In the genomic region with DNA sequence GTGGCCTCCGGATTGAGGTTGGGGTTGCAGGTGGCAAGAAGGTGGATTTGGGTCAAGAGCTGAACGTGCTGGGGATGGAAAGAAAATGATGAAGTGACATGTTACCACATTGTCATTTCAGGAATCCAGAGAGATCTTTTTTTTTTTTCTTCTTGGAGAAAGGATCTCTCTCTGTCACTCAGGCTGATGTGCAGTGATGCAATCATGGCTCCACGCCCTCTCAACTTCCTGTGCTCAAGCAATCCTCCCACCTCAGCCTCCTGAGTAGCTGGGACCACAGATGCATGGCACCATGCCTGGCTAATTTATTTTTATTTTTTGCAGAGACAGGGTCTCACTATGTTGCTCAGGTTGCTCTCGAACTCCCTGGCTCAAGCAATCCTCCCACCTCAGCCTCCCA, we compare ENCODE assay signal across 13 cellular contexts.
DNase-seq lines count a peak whose midpoint lies in the region; ATAC-seq and TF ChIP-seq lines count a peak whose summit lies in the region.
"Had no signal": no experiment of that assay in that cellular context is flagged by ENCODE, and none has a peak within 500 bp of the region (broad histone marks: within the 10 kb centered on the region; RNA-seq: fewer than 3 reads in every experiment).

No MANE protein-coding gene starts in this region.

- no peak for TF ChIP-seq EP300 in Ishikawa (IDR thresholded peaks at IDR 0.05; ENCODE audit: borderline replicate concordance)

- H3K23ac ChIP-seq in mesendoderm (ENCODE audit: low read length), result no peak overlapping the region

- H3K4ac ChIP-seq in mesendoderm (ENCODE audit: low read depth, low read length), result no peak overlapping the region

- H3K56ac ChIP-seq in mesendoderm (ENCODE audit: low read length), result no peak overlapping the region

- no peaks in the 10 kb centered on the region for H3K79me1 ChIP-seq in mesendoderm (ENCODE audit: low read length)

- no peak overlapping the region for H3K4me3 Mint-ChIP-seq in activated CD4-positive, alpha-beta T cell treated with anti-CD3 and anti-CD28 coated beads, Interleukin-2, amount 10 ng/mL, durations not matched to agents 24 days and 14 days
- H3K4me3 Mint-ChIP-seq in activated CD8-positive, alpha-beta T cell treated with anti-CD3 and anti-CD28 coated beads for 36 hours, result no peak overlapping the region
- H3K4me3 Mint-ChIP-seq: GM23338, type B pancreatic cell had no signal

- no peak for TF ChIP-seq RAD21 in Ishikawa (IDR thresholded peaks at IDR 0.05; ENCODE audit: low read depth)

- no peak overlapping the region for H3K9ac ChIP-seq in mesendoderm (ENCODE audit: low read length)

- peaks cover 16% of the 10 kb centered on the region for H3K4me1 Mint-ChIP-seq in activated CD4-positive, alpha-beta T cell treated with anti-CD3 and anti-CD28 coated beads, Interleukin-2, amount 10 ng/mL, durations not matched to agents 24 days and 14 days
- H3K4me1 Mint-ChIP-seq in activated CD8-positive, alpha-beta T cell treated with anti-CD3 and anti-CD28 coated beads for 36 hours (ENCODE audit: low read depth), result peaks cover 10% of the 10 kb centered on the region
- H3K4me1 Mint-ChIP-seq: GM23338 had no signal

- H3K4me3 ChIP-seq in mesendoderm (ENCODE audit: low read length), result no peak overlapping the region
- H3K4me3 ChIP-seq: GM23338 had no signal

- H4K8ac ChIP-seq in mesendoderm (ENCODE audit: low read depth, low read length), result no peak overlapping the region

- no peaks in the 10 kb centered on the region for H3K27me3 Mint-ChIP-seq in activated CD4-positive, alpha-beta T cell treated with anti-CD3 and anti-CD28 coated beads, Interleukin-2, amount 10 ng/mL, durations not matched to agents 24 days and 14 days
- no peaks in the 10 kb centered on the region for H3K27me3 Mint-ChIP-seq in activated CD8-positive, alpha-beta T cell treated with anti-CD3 and anti-CD28 coated beads for 36 hours
- H3K27me3 Mint-ChIP-seq: type B pancreatic cell had no signal

- H4K5ac ChIP-seq in mesendoderm (ENCODE audit: low read length), result no peak overlapping the region

- no peak for ATAC-seq in activated CD8-positive, alpha-beta T cell treated with anti-CD3 and anti-CD28 coated beads for 36 hours
- ATAC-seq: GM23338 had no signal

- no peaks in the 10 kb centered on the region for H3K4me1 ChIP-seq in mesendoderm (ENCODE audit: control insufficient read depth, low read depth, low read length)

- H3K27ac Mint-ChIP-seq in activated CD4-positive, alpha-beta T cell treated with anti-CD3 and anti-CD28 coated beads, Interleukin-2, amount 10 ng/mL, durations not matched to agents 24 days and 14 days, result peak overlapping the region; percentile 37
- H3K27ac Mint-ChIP-seq in activated CD8-positive, alpha-beta T cell treated with anti-CD3 and anti-CD28 coated beads for 36 hours, result peak overlapping the region; percentile 81
- H3K27ac Mint-ChIP-seq: GM23338, type B pancreatic cell had no signal

- POLR2A ChIA-PET in activated CD8-positive, alpha-beta T cell treated with anti-CD3 and anti-CD28 coated beads for 36 hours (lab: Charles Lee), result no interaction called here

- no peak for TF ChIP-seq CTCF in activated CD8-positive, alpha-beta T cell treated with anti-CD3 and anti-CD28 coated beads for 36 hours (IDR thresholded peaks at IDR 0.05)

- no peak overlapping the region for H3K18ac ChIP-seq in mesendoderm (ENCODE audit: low read length)

- no peak overlapping the region for H2BK120ac ChIP-seq in mesendoderm (ENCODE audit: low read depth, low read length)

- peaks cover 2% of the 10 kb centered on the region for H3K36me3 ChIP-seq in mesendoderm (ENCODE audit: control insufficient read depth, insufficient read depth, low read length)

- intact Hi-C loops in activated CD4-positive, alpha-beta T cell treated with anti-CD3 and anti-CD28 coated beads, Interleukin-2, amount 10 ng/mL, durations not matched to agents 24 days and 14 days (cut with micrococcal nuclease), result no loop called here
- intact Hi-C loops in activated CD8-positive, alpha-beta T cell treated with anti-CD3 and anti-CD28 coated beads for 36 hours (cut with micrococcal nuclease), result no loop called here
- intact Hi-C loops in cardiac septum (cut with DNase I), result no loop called here

- CTCF ChIA-PET in activated CD8-positive, alpha-beta T cell treated with anti-CD3 and anti-CD28 coated beads for 36 hours (lab: Charles Lee), result no interaction called here

- H2AK5ac ChIP-seq in mesendoderm (ENCODE audit: low read length), result no peak overlapping the region

- DNase-seq in activated CD4-positive, alpha-beta T cell treated with anti-CD3 and anti-CD28 coated beads, Interleukin-2, amount 10 ng/mL, durations not matched to agents 24 days and 14 days, result no peak
- DNase-seq in activated CD4-positive, alpha-beta T cell treated with anti-CD3 and anti-CD28 coated beads for 4 hours, result no peak
- DNase-seq in activated CD8-positive, alpha-beta T cell treated with anti-CD3 and anti-CD28 coated beads for 36 hours, result peak; percentile 19
- DNase-seq in mesendoderm, result peak; percentile 15
- no peak for DNase-seq in cardiac septum (ENCODE audit: low spot score)
- DNase-seq in NCI-H1417 (lab: John Stamatoyannopoulos, UW), result no peak
- no peak for DNase-seq in SHP77 (lab: John Stamatoyannopoulos, UW)
- DNase-seq: ACHN, DMS 273 treated with DMSO at 0.1 percent for 48 hours, NCI-H2029 treated with DMSO at 0.1 percent for 48 hours had no signal

- no CpG with 5 or more reads among the region's 4 CpGs for WGBS in mesendoderm (ENCODE audit: extremely low coverage, insufficient coverage, low lambda C conversion rate)

- H3K27ac ChIP-seq in mesendoderm (ENCODE audit: low read depth, low read length), result no peak overlapping the region

- no peak overlapping the region for H3K4me2 ChIP-seq in mesendoderm (ENCODE audit: low read length)
- H3K4me2 ChIP-seq: GM23338 had no signal

- no peaks in the 10 kb centered on the region for H3K9me3 Mint-ChIP-seq in activated CD4-positive, alpha-beta T cell treated with anti-CD3 and anti-CD28 coated beads, Interleukin-2, amount 10 ng/mL, durations not matched to agents 24 days and 14 days
- no peaks in the 10 kb centered on the region for H3K9me3 Mint-ChIP-seq in activated CD8-positive, alpha-beta T cell treated with anti-CD3 and anti-CD28 coated beads for 36 hours
- H3K9me3 Mint-ChIP-seq: GM23338, type B pancreatic cell had no signal

- no peak overlapping the region for H2BK15ac ChIP-seq in mesendoderm (replicated peaks; ENCODE audit: low read depth)

- H3K36me3 Mint-ChIP-seq in activated CD4-positive, alpha-beta T cell treated with anti-CD3 and anti-CD28 coated beads, Interleukin-2, amount 10 ng/mL, durations not matched to agents 24 days and 14 days (ENCODE audit: low read depth), result peaks cover 50% of the 10 kb centered on the region
- peaks cover 35% of the 10 kb centered on the region for H3K36me3 Mint-ChIP-seq in activated CD8-positive, alpha-beta T cell treated with anti-CD3 and anti-CD28 coated beads for 36 hours (ENCODE audit: low read depth)

- H2BK5ac ChIP-seq in mesendoderm (ENCODE audit: low read length), result no peak overlapping the region

- no peaks in the 10 kb centered on the region for H3K27me3 ChIP-seq in mesendoderm (ENCODE audit: insufficient read depth, low read length, poor library complexity)

- no peaks in the 10 kb centered on the region for H3K79me2 ChIP-seq in mesendoderm (ENCODE audit: control insufficient read depth, insufficient read depth, low read length)

TF ChIP-seq in Ishikawa, 13 proteins besides CTCF, POLR2A, EP300 and RAD21:
- TF ChIP-seq NFIC (IDR thresholded peaks at IDR 0.05) (no peak), CEBPB (IDR thresholded peaks at IDR 0.05) (peak; percentile 61)

Comparison
In these comparisons a context has a peak if more than half of its experiments do, and no peak if none do; other contexts are left out.
1. DNase-seq: peak in activated CD8-positive, alpha-beta T cell treated with anti-CD3 and anti-CD28 coated beads for 36 hours (single experiment) and mesendoderm (single experiment); none in activated CD4-positive, alpha-beta T cell treated with anti-CD3 and anti-CD28 coated beads, Interleukin-2, amount 10 ng/mL, durations not matched to agents 24 days and 14 days (single experiment), activated CD4-positive, alpha-beta T cell treated with anti-CD3 and anti-CD28 coated beads for 4 hours (0 of 2), cardiac septum (single experiment), NCI-H1417 (0 of 3) and SHP77 (0 of 2).